ENCODE assay signal across 18 cellular contexts in genomic region chr2:158943973-158944372, GRCh38. TPM values are rescaled to one million over a fixed set of nuclear protein-coding genes. Genes with fewer than 3 reads are reported as not detected.
A peak's percentile ranks its signal among the peaks of the same experiment; 100 is the strongest.
DNase-seq lines count a peak whose midpoint lies in the region; ATAC-seq and TF ChIP-seq lines count a peak whose summit lies in the region.
"Had no signal": no experiment of that assay in that cellular context is flagged by ENCODE, and none has a peak within 500 bp of the region (broad histone marks: within the 10 kb centered on the region; RNA-seq: fewer than 3 reads in every experiment).

No MANE protein-coding gene starts in this region.

- intact Hi-C loops in left lung (cut with DNase I) (no loop called here), upper lobe of right lung (cut with DNase I) (no loop called here)

- H2BK120ac ChIP-seq in mesenchymal stem cell (ENCODE audit: low read depth, low read length): no peak overlapping the region

- peak overlapping the region in 1 of 2 experiments; percentile 33 for H2BK12ac ChIP-seq in mesenchymal stem cell (ENCODE audit: low read length in 2 of 2)

- no peak overlapping the region for H3K4ac ChIP-seq in mesenchymal stem cell (ENCODE audit: low read depth in 1 of 2, low read length in 2 of 2)

- peaks cover 0 to 17% (median 3%) of the 10 kb centered on the region in 11 experiments; a peak in 7 of 22 replicates for H3K9me3 ChIP-seq in BLaER1 treated with 17β-estradiol and CSF1 and Interleukin-3, amounts not matched to agents 10 nM and 100 nM (replicated peaks in 1 of 11)
- H3K9me3 ChIP-seq in left lung (no peaks in the 10 kb centered on the region), mesenchymal stem cell (ENCODE audit: control insufficient read depth, low read length) (peaks cover 6% of the 10 kb centered on the region), upper lobe of right lung (no peaks in the 10 kb centered on the region)
- H3K9me3 ChIP-seq: HAP-1 had no signal

- H3K18ac ChIP-seq in mesenchymal stem cell (ENCODE audit: low read depth in 1 of 2, low read length in 2 of 2): no peak overlapping the region

- H4K91ac ChIP-seq in mesenchymal stem cell (ENCODE audit: low read length): no peak overlapping the region

- TF ChIP-seq CTCF in left lung (IDR thresholded peaks at IDR 0.05): no peak
- no peak for TF ChIP-seq CTCF in upper lobe of right lung (IDR thresholded peaks at IDR 0.05)

- H3K79me1 ChIP-seq in mesenchymal stem cell (replicated peaks; ENCODE audit: low read length, poor library complexity, severe bottlenecking): no peaks in the 10 kb centered on the region

- H3K4me1 ChIP-seq in BLaER1 treated with 17β-estradiol and CSF1 and Interleukin-3, amounts not matched to agents 10 nM and 100 nM: peaks cover 0 to 28% (median 20%) of the 10 kb centered on the region in 10 experiments; a peak in 14 of 20 replicates
- H3K4me1 ChIP-seq in left lung: no peaks in the 10 kb centered on the region
- no peaks in the 10 kb centered on the region for H3K4me1 ChIP-seq in mesenchymal stem cell (ENCODE audit: control insufficient read depth, insufficient read depth, low read depth, low read length)
- no peaks in the 10 kb centered on the region for H3K4me1 ChIP-seq in upper lobe of right lung
- H3K4me1 ChIP-seq: HAP-1 had no signal

- H2BK15ac ChIP-seq in mesenchymal stem cell (ENCODE audit: low read depth, poor library complexity, severe bottlenecking): peak overlapping the region; percentile 26

- no peak overlapping the region for H2BK5ac ChIP-seq in mesenchymal stem cell (ENCODE audit: low read depth, low read length, poor library complexity, severe bottlenecking)

- H3K23ac ChIP-seq in mesenchymal stem cell (ENCODE audit: low read length in 2 of 2): no peak overlapping the region

- H2AK5ac ChIP-seq in mesenchymal stem cell (ENCODE audit: low read length, severe bottlenecking): no peak overlapping the region

- peak overlapping the region in 2 of 11 experiments; percentile 2 to 41; a peak in 2 of 22 replicates for H3K27ac ChIP-seq in BLaER1 treated with 17β-estradiol and CSF1 and Interleukin-3, amounts not matched to agents 10 nM and 100 nM
- H3K27ac ChIP-seq in left lung (no peak overlapping the region), mesenchymal stem cell (ENCODE audit: low read length, poor library complexity, severe bottlenecking) (no peak overlapping the region), upper lobe of right lung (no peak overlapping the region)

- H3K27me3 ChIP-seq in BLaER1 treated with 17β-estradiol and CSF1 and Interleukin-3, amounts not matched to agents 10 nM and 100 nM: no peaks in the 10 kb centered on the region
- no peaks in the 10 kb centered on the region for H3K27me3 ChIP-seq in left lung
- H3K27me3 ChIP-seq in mesenchymal stem cell (ENCODE audit: control insufficient read depth in 1 of 2, insufficient read depth in 1 of 2, low read length in 2 of 2): no peaks in the 10 kb centered on the region
- no peaks in the 10 kb centered on the region for H3K27me3 ChIP-seq in upper lobe of right lung

- H3K4me2 ChIP-seq in BLaER1 treated with 17β-estradiol and CSF1 and Interleukin-3, amounts not matched to agents 10 nM and 100 nM: peak overlapping the region in 7 of 11 experiments; percentile 24 to 63 (median 46); a peak in 10 of 22 replicates
- no peak overlapping the region for H3K4me2 ChIP-seq in mesenchymal stem cell (ENCODE audit: low read length, poor library complexity, severe bottlenecking)
- H3K4me2 ChIP-seq: GM23338 had no signal

- 96% methylated on average over 4 of the region's 4 CpGs for WGBS in mesenchymal stem cell

- H4K8ac ChIP-seq in mesenchymal stem cell (ENCODE audit: low read length): no peak overlapping the region

- H3K4me3 ChIP-seq in BLaER1 treated with 17β-estradiol and CSF1 and Interleukin-3, amounts not matched to agents 10 nM and 100 nM: no peak overlapping the region
- H3K4me3 ChIP-seq in left lung (no peak overlapping the region), mesenchymal stem cell (ENCODE audit: insufficient read depth in 1 of 2, low read depth in 1 of 2, low read length in 2 of 2) (no peak overlapping the region), upper lobe of right lung (no peak overlapping the region)
- H3K4me3 ChIP-seq: GM12878, GM23338, HAP-1 had no signal

- H3K9ac ChIP-seq in BLaER1 treated with 17β-estradiol and CSF1 and Interleukin-3, amounts not matched to agents 10 nM and 100 nM: no peak overlapping the region
- no peak overlapping the region for H3K9ac ChIP-seq in mesenchymal stem cell (ENCODE audit: low read length)

- ATAC-seq in left lung (peak; percentile 79), upper lobe of right lung (peak; percentile 49), HG02610 (IDR thresholded peaks at IDR 0.05; ENCODE audit: unreplicated experiment) (no peak), HG02885 (IDR thresholded peaks at IDR 0.05; ENCODE audit: poor library complexity, unreplicated experiment) (no peak)
- ATAC-seq: GM12878, GM23338 had no signal

- H4K20me1 ChIP-seq in BLaER1 treated with 17β-estradiol and CSF1 and Interleukin-3, amounts not matched to agents 10 nM and 100 nM: no peaks in the 10 kb centered on the region

- H3K14ac ChIP-seq in mesenchymal stem cell (ENCODE audit: low read length in 2 of 2): no peak overlapping the region

- H3K36me3 ChIP-seq in BLaER1 treated with 17β-estradiol and CSF1 and Interleukin-3, amounts not matched to agents 10 nM and 100 nM: no peaks in the 10 kb centered on the region
- H3K36me3 ChIP-seq in left lung: no peaks in the 10 kb centered on the region
- H3K36me3 ChIP-seq in mesenchymal stem cell (ENCODE audit: control insufficient read depth in 1 of 2, insufficient read depth in 2 of 2, low read depth in 1 of 2, low read length in 2 of 2): no peaks in the 10 kb centered on the region
- H3K36me3 ChIP-seq in upper lobe of right lung: no peaks in the 10 kb centered on the region
- H3K36me3 ChIP-seq: HAP-1 had no signal

- peak in 1 of 2 donors; percentile 61 for DNase-seq in left lung
- DNase-seq in mesenchymal stem cell: no peak
- peak; percentile 71 for DNase-seq in upper lobe of right lung
- no peak for DNase-seq in activated naive CD4-positive, alpha-beta T cell treated with Interleukin-2 at 50 U/mL for 16 hours
- DNase-seq: CD4-positive, alpha-beta T cell; CD8-positive, alpha-beta memory T cell; DMS 273 treated with DMSO at 0.1 percent for 48 hours; DMS79; EL; GDM1; HFFc6 had no signal

- no peak overlapping the region for H2AFZ ChIP-seq in mesenchymal stem cell (ENCODE audit: low read depth, low read length)
- H2AFZ ChIP-seq: GM23338 had no signal

RNA-seq across cellular contexts. Expression of gene TANC1, which starts 24.5 kb away (rescaled TPM):
- 10 to 100 TPM; 40.1 to 53.5 TPM for total RNA-seq in left lung
- 28.5 TPM for polyA plus RNA-seq in mesenchymal stem cell (2013, experiment 1 of 2)
- polyA plus RNA-seq in mesenchymal stem cell (2013, experiment 2 of 2): 26.8 TPM
- total RNA-seq in upper lobe of right lung: 60.4 TPM
- polyA plus RNA-seq: CD14-positive monocyte had no signal

Comparison
In these comparisons a context has a peak if more than half of its experiments do, and no peak if none do; other contexts are left out.
1. ATAC-seq: peak in left lung (single experiment) and upper lobe of right lung (single experiment); none in HG02610 (single experiment) and HG02885 (single experiment).